In genomic region chr1:24801169-24801568, GRCh38 we compare ENCODE assay signal across 1 cellular context.
TF ChIP-seq lines count a peak whose summit lies in the region.

No MANE protein-coding gene starts in this region.

TF ChIP-seq in GM23338, 12 proteins besides CTCF, POLR2A, EP300 and RAD21 (continued from another document):
- TF ChIP-seq, protein P1, sequence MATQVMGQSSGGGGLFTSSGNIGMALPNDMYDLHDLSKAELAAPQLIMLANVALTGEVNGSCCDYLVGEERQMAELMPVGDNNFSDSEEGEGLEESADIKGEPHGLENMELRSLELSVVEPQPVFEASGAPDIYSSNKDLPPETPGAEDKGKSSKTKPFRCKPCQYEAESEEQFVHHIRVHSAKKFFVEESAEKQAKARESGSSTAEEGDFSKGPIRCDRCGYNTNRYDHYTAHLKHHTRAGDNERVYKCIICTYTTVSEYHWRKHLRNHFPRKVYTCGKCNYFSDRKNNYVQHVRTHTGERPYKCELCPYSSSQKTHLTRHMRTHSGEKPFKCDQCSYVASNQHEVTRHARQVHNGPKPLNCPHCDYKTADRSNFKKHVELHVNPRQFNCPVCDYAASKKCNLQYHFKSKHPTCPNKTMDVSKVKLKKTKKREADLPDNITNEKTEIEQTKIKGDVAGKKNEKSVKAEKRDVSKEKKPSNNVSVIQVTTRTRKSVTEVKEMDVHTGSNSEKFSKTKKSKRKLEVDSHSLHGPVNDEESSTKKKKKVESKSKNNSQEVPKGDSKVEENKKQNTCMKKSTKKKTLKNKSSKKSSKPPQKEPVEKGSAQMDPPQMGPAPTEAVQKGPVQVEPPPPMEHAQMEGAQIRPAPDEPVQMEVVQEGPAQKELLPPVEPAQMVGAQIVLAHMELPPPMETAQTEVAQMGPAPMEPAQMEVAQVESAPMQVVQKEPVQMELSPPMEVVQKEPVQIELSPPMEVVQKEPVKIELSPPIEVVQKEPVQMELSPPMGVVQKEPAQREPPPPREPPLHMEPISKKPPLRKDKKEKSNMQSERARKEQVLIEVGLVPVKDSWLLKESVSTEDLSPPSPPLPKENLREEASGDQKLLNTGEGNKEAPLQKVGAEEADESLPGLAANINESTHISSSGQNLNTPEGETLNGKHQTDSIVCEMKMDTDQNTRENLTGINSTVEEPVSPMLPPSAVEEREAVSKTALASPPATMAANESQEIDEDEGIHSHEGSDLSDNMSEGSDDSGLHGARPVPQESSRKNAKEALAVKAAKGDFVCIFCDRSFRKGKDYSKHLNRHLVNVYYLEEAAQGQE (IDR thresholded peaks at IDR 0.05; ENCODE audit: unreplicated experiment), result no peak
- TF ChIP-seq CREB1 (CRISPR knock-in tag; IDR thresholded peaks at IDR 0.05; ENCODE audit: low read depth) (no peak), STAT1 (IDR thresholded peaks at IDR 0.05; ENCODE audit: unreplicated experiment) (no peak), ZNF114 (CRISPR knock-in tag; IDR thresholded peaks at IDR 0.05) (no peak), EZH2 (IDR thresholded peaks at IDR 0.05; ENCODE audit: low read depth, unreplicated experiment) (no peak), POLR2AphosphoS5 (IDR thresholded peaks at IDR 0.05; ENCODE audit: low read depth) (no peak), EZH2phosphoT487 (IDR thresholded peaks at IDR 0.05; ENCODE audit: unreplicated experiment) (no peak), NANOG (IDR thresholded peaks at IDR 0.05; ENCODE audit: borderline replicate concordance) (no peak), ZNF462 (CRISPR knock-in tag; IDR thresholded peaks at IDR 0.05) (no peak)
- TF ChIP-seq, protein P2, sequence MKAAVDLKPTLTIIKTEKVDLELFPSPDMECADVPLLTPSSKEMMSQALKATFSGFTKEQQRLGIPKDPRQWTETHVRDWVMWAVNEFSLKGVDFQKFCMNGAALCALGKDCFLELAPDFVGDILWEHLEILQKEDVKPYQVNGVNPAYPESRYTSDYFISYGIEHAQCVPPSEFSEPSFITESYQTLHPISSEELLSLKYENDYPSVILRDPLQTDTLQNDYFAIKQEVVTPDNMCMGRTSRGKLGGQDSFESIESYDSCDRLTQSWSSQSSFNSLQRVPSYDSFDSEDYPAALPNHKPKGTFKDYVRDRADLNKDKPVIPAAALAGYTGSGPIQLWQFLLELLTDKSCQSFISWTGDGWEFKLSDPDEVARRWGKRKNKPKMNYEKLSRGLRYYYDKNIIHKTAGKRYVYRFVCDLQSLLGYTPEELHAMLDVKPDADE (IDR thresholded peaks at IDR 0.05), result no peak
